Comparison of ENCODE assay signal across 15 cellular contexts in the genomic region with DNA sequence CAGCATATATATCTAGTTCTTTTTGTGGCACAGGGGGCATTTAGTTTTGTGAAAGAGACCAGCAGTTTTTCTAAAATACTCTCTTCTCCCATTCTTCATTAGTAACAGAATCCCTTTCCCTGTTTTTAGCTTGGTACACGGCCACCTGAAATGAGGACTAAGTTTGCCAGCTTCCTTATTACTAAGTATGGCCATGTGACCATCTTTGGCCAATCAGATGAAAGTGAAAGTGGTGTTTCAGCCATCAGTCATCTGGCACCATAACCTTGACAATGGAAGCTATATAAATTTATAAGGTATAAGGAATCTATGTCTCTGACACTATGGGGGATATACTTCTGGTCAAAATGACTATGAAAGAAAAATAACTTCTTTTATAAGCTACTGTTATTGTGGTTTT.
A peak's percentile ranks its signal among the peaks of the same experiment; 100 is the strongest.
DNase-seq lines count a peak whose midpoint lies in the region; ATAC-seq and TF ChIP-seq lines count a peak whose summit lies in the region.
"Had no signal": no experiment of that assay in that cellular context is flagged by ENCODE, and none has a peak within 500 bp of the region (broad histone marks: within the 10 kb centered on the region; RNA-seq: fewer than 3 reads in every experiment).

No MANE protein-coding gene starts in this region.

- H3K27me3 Mint-ChIP-seq in MCF 10A (ENCODE audit: insufficient read depth, unreplicated experiment) = no peaks in the 10 kb centered on the region
- no peaks in the 10 kb centered on the region for H3K27me3 Mint-ChIP-seq in activated T-helper 17 cell treated with anti-CD3 and anti-CD28 coated beads, Interleukin-2, amount 50 U/mL, for 72 hours
- no peaks in the 10 kb centered on the region for H3K27me3 Mint-ChIP-seq in stimulated activated memory B cell treated with anti-CD40 and anti-IgM and Interleukin-4, amounts not matched to agents 10 μg/mL and 1 μg/mL and 100 μg/mL, for 72 hours

- peak; percentile 16 for DNase-seq in MCF 10A (ENCODE audit: unreplicated experiment)
- no peak for DNase-seq in breast epithelium (ENCODE audit: low spot score in 2 of 2)
- DNase-seq in M059J (ENCODE audit: low read depth) = peak; percentile 56
- DNase-seq in hepatic stellate cell (ENCODE audit: low spot score) = no peak
- no peak for DNase-seq in germinal center (ENCODE audit: low spot score)
- no peak for DNase-seq in caudate nucleus (lab: John Stamatoyannopoulos, UW)
- DNase-seq: activated gamma-delta T cell treated with Interleukin-2 at 50 U/mL for 16 hours; C1 segment of cervical spinal cord; cerebellar nuclear complex; NCI-H1092; NCI-H524; ovary; stimulated activated naive CD4-positive, alpha-beta T cell had no signal

- POLR2A ChIA-PET in MCF 10A (lab: Yijun Ruan, JAX) = interaction anchor here (0.7 to 1.0 kb wide), 2 partner anchors 11 to 15 kb away, joined by 3 read pairs; no protein-coding TSS in a partner anchor

- intact Hi-C loops in MCF 10A (cut with micrococcal nuclease) (no loop called here), breast epithelium (cut with DNase I; ENCODE audit: low total_unique reads) (no loop called here)

- no peak for TF ChIP-seq POLR2A in breast epithelium (IDR thresholded peaks at IDR 0.05)

- no peak overlapping the region for H3K4me3 ChIP-seq in breast epithelium
- H3K4me3 ChIP-seq: ovary had no signal

- no peaks in the 10 kb centered on the region for H3K36me3 ChIP-seq in breast epithelium
- H3K36me3 ChIP-seq: ovary had no signal

- no peaks in the 10 kb centered on the region for H3K4me1 ChIP-seq in breast epithelium

- no TSS peak for BruUV-seq in MCF 10A (replicated peaks; lab: Mats Ljungman, UMichigan)

- H3K4me1 Mint-ChIP-seq in MCF 10A (ENCODE audit: insufficient read depth, unreplicated experiment) = peaks cover 10% of the 10 kb centered on the region
- H3K4me1 Mint-ChIP-seq in activated T-helper 17 cell treated with anti-CD3 and anti-CD28 coated beads, Interleukin-2, amount 50 U/mL, for 72 hours = peaks cover 41% of the 10 kb centered on the region
- H3K4me1 Mint-ChIP-seq in stimulated activated memory B cell treated with anti-CD40 and anti-IgM and Interleukin-4, amounts not matched to agents 10 μg/mL and 1 μg/mL and 100 μg/mL, for 72 hours = peaks cover 14% of the 10 kb centered on the region

- H3K9me3 ChIP-seq in breast epithelium = no peaks in the 10 kb centered on the region
- H3K9me3 ChIP-seq: ovary had no signal

- H3K9me3 Mint-ChIP-seq in MCF 10A (ENCODE audit: unreplicated experiment) = no peaks in the 10 kb centered on the region
- peaks cover 3% of the 10 kb centered on the region for H3K9me3 Mint-ChIP-seq in activated T-helper 17 cell treated with anti-CD3 and anti-CD28 coated beads, Interleukin-2, amount 50 U/mL, for 72 hours
- no peaks in the 10 kb centered on the region for H3K9me3 Mint-ChIP-seq in stimulated activated memory B cell treated with anti-CD40 and anti-IgM and Interleukin-4, amounts not matched to agents 10 μg/mL and 1 μg/mL and 100 μg/mL, for 72 hours

- no peak overlapping the region for H3K4me3 Mint-ChIP-seq in MCF 10A (ENCODE audit: unreplicated experiment)
- no peak overlapping the region for H3K4me3 Mint-ChIP-seq in activated T-helper 17 cell treated with anti-CD3 and anti-CD28 coated beads, Interleukin-2, amount 50 U/mL, for 72 hours
- peak overlapping the region; percentile 38 for H3K4me3 Mint-ChIP-seq in stimulated activated memory B cell treated with anti-CD40 and anti-IgM and Interleukin-4, amounts not matched to agents 10 μg/mL and 1 μg/mL and 100 μg/mL, for 72 hours

- no peak for ATAC-seq in activated T-helper 17 cell treated with anti-CD3 and anti-CD28 coated beads, Interleukin-2, amount 50 U/mL, for 72 hours (replicated peaks)
- no peak for ATAC-seq in stimulated activated memory B cell treated with anti-CD40 and anti-IgM and Interleukin-4, amounts not matched to agents 10 μg/mL and 1 μg/mL and 100 μg/mL, for 72 hours

- no peak for TF ChIP-seq CTCF in MCF 10A (IDR thresholded peaks at IDR 0.05; ENCODE audit: unreplicated experiment)
- TF ChIP-seq CTCF in breast epithelium (IDR thresholded peaks at IDR 0.05) = no peak

- no peak overlapping the region for H3K27ac Mint-ChIP-seq in MCF 10A (ENCODE audit: low read depth, unreplicated experiment)
- peak overlapping the region; percentile 44 for H3K27ac Mint-ChIP-seq in activated T-helper 17 cell treated with anti-CD3 and anti-CD28 coated beads, Interleukin-2, amount 50 U/mL, for 72 hours
- no peak overlapping the region for H3K27ac Mint-ChIP-seq in stimulated activated memory B cell treated with anti-CD40 and anti-IgM and Interleukin-4, amounts not matched to agents 10 μg/mL and 1 μg/mL and 100 μg/mL, for 72 hours

- H3K27me3 ChIP-seq in breast epithelium = no peaks in the 10 kb centered on the region
- H3K27me3 ChIP-seq: ovary had no signal

- H3K27ac ChIP-seq in breast epithelium (no peak overlapping the region), caudate nucleus (ENCODE audit: low read depth, low read length) (no peak overlapping the region)
- H3K27ac ChIP-seq: ovary had no signal

- H3K36me3 Mint-ChIP-seq in MCF 10A (ENCODE audit: insufficient read depth, unreplicated experiment) = no peaks in the 10 kb centered on the region
- H3K36me3 Mint-ChIP-seq in activated T-helper 17 cell treated with anti-CD3 and anti-CD28 coated beads, Interleukin-2, amount 50 U/mL, for 72 hours (ENCODE audit: low read depth) = no peaks in the 10 kb centered on the region
- no peaks in the 10 kb centered on the region for H3K36me3 Mint-ChIP-seq in stimulated activated memory B cell treated with anti-CD40 and anti-IgM and Interleukin-4, amounts not matched to agents 10 μg/mL and 1 μg/mL and 100 μg/mL, for 72 hours

- CTCF ChIA-PET in MCF 10A (lab: Yijun Ruan, JAX) = interaction anchor here (0.6 to 1.4 kb wide), 4 partner anchors 26 to 418 kb away, joined by 3 to 5 read pairs (median 4); no protein-coding TSS in a partner anchor

Comparison
In these comparisons a context has a peak if more than half of its experiments do, and no peak if none do; other contexts are left out.
1. DNase-seq: peak in MCF 10A (single experiment) and M059J (single experiment); none in breast epithelium (0 of 2), hepatic stellate cell (single experiment), germinal center (single experiment) and caudate nucleus (0 of 61).